Comparison of ENCODE assay signal across 8 cellular contexts in genomic region chr12:99984271-99985128, GRCh38. TPM values are rescaled to one million over a fixed set of nuclear protein-coding genes. Genes with fewer than 3 reads are reported as not detected.
DNase-seq lines count a peak whose midpoint lies in the region; ATAC-seq, FAIRE-seq and TF ChIP-seq lines count a peak whose summit lies in the region.

TSS of gene ANKS1B (minus strand) at chr12:99984936. CDS start at chr12:99984237, 699 bp downstream.

- no peak for TF ChIP-seq CTCF in omental fat pad (IDR thresholded peaks at IDR 0.05)

- no peak for FAIRE-seq in GM12891 (lab: Jason Lieb, UNC)

- no peak for TF ChIP-seq POLR2A in GM12891 (IDR thresholded peaks at IDR 0.05; ENCODE audit: low read depth, low read length)

- peaks cover 0 to 16% of the 10 kb centered on the region in 2 donors for H3K36me3 Mint-ChIP-seq in activated naive CD4-positive, alpha-beta T cell treated with anti-CD3 and anti-CD28 coated beads, Interleukin-2, amount 50 U/mL, for 72 hours

- DNase-seq in 8988T (peak; percentile 82), GM12891 (ENCODE audit: insufficient read length, low spot score) (peak; percentile 36), NCI-H2227 treated with DMSO at 0.1 percent for 48 hours (lab: John Stamatoyannopoulos, UW) (peak; percentile 83), head of caudate nucleus (peak in 41 of 42 donors; percentile 13 to 84 (median 61)), omental fat pad (ENCODE audit: low spot score) (no peak), OCI-M2 (lab: John Stamatoyannopoulos, UW; ENCODE audit: unreplicated experiment) (no peak)
- DNase-seq in activated naive CD4-positive, alpha-beta T cell treated with anti-CD3 and anti-CD28 coated beads, Interleukin-2, amount 50 U/mL, for 72 hours (ENCODE audit: low spot score in 2 of 2): peak in 1 of 2 donors; percentile 19

- no peaks in the 10 kb centered on the region for H3K9me3 Mint-ChIP-seq in activated naive CD4-positive, alpha-beta T cell treated with anti-CD3 and anti-CD28 coated beads, Interleukin-2, amount 50 U/mL, for 72 hours

- ATAC-seq in HG02981 (IDR thresholded peaks at IDR 0.05; ENCODE audit: unreplicated experiment): peak; percentile 54
- ATAC-seq in activated naive CD4-positive, alpha-beta T cell treated with anti-CD3 and anti-CD28 coated beads, Interleukin-2, amount 50 U/mL, for 72 hours: peak; percentile 43 to 83
- ATAC-seq in omental fat pad (ENCODE audit: low FRiP score): peak; percentile 95

- H3K27ac Mint-ChIP-seq in activated naive CD4-positive, alpha-beta T cell treated with anti-CD3 and anti-CD28 coated beads, Interleukin-2, amount 50 U/mL, for 72 hours: no peak within 1 kb of the TSS

- intact Hi-C loops in head of caudate nucleus (cut with DNase I): no loop called here

TF ChIP-seq in GM12891, 5 proteins besides CTCF, POLR2A, EP300 and RAD21:
- TF ChIP-seq TAF1 (IDR thresholded peaks at IDR 0.05; ENCODE audit: low read depth, low read length) (no peak), POU2F2 (IDR thresholded peaks at IDR 0.05; ENCODE audit: low read depth, low read length) (no peak), POLR2AphosphoS5 (IDR thresholded peaks at IDR 0.05; ENCODE audit: low read depth, low read length) (no peak), PAX5 (IDR thresholded peaks at IDR 0.05; ENCODE audit: insufficient read depth, low read length, severe bottlenecking) (no peak), SPI1 (IDR thresholded peaks at IDR 0.05; ENCODE audit: low read depth, low read length) (no peak)

RNA-seq across cellular contexts. Expression of gene ANKS1B, which starts in this region (rescaled TPM):
- not detected for polyA plus RNA-seq in GM12891 (2012; ENCODE audit: low read depth, missing spikeins)
- under 1 TPM in 1 of 2 donors, not detected in 1; 0.16 TPM for total RNA-seq in activated naive CD4-positive, alpha-beta T cell treated with anti-CD3 and anti-CD28 coated beads, Interleukin-2, amount 50 U/mL, for 72 hours
- total RNA-seq in omental fat pad: 10 to 100 TPM in 1 of 4 donors, 1 to 10 TPM in 3; 5.5 to 26.4 (median 7.6) TPM

Comparison
In these comparisons a context has a peak if more than half of its experiments do, and no peak if none do; other contexts are left out.
1. RNA of gene ANKS1B (total RNA-seq): 5.5 to 26.4 TPM in omental fat pad; 0.16 TPM in activated naive CD4-positive, alpha-beta T cell treated with anti-CD3 and anti-CD28 coated beads, Interleukin-2, amount 50 U/mL, for 72 hours; every median in the first group is over 4 times any median in the second.
2. Peak in ATAC-seq in activated naive CD4-positive, alpha-beta T cell treated with anti-CD3 and anti-CD28 coated beads, Interleukin-2, amount 50 U/mL, for 72 hours; RNA of the gene not detected or under 1 TPM.
3. DNase-seq: peak in 8988T (single experiment), GM12891 (single experiment), NCI-H2227 treated with DMSO at 0.1 percent for 48 hours (single experiment) and head of caudate nucleus (41 of 42); none in omental fat pad (single experiment) and OCI-M2 (single experiment).
4. Peak in every context shown above with its lines, with median percentiles within 50 percentile points of each other: ATAC-seq.